In the genomic region with DNA sequence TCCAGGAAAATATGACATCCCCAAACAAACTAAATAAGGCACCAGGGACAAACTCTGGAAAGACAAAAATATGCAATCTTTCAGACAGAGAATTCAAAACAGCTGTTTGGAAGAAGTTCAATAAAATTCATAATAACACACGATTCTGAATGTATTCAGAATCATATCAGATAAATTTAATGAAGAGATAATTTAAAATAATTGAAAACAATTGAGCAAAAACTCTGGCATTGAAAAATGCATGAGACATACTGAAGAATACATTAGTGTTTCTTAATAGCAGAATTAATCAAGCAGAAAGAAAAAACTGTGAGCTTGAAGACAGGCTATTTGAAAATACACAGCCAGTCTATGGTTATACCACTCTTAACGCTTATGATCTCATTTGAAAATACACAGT, we compare ENCODE assay signal across 25 cellular contexts.
"Had no signal": no experiment of that assay in that cellular context is flagged by ENCODE, and none has a peak within 500 bp of the region (broad histone marks: within the 10 kb centered on the region; RNA-seq: fewer than 3 reads in every experiment).

No MANE protein-coding gene starts in this region.

- ATAC-seq: stimulated activated effector memory CD8-positive, alpha-beta T cell treated with anti-CD3 and anti-CD28 coated beads, Interleukin-12 subunit alpha, Interleukin-12 subunit beta, amount 100 ng/mL, for 72 hours; stimulated activated naive CD8-positive, alpha-beta T cell treated with anti-CD3 and anti-CD28 coated beads, Interleukin-15, amount 100 ng/mL, for 72 hours; stimulated activated naive CD8-positive, alpha-beta T cell treated with anti-CD3 and anti-CD28 coated beads, Interleukin-15, Interleukin-2, amounts not matched to agents 100 U/mL and 50 U/mL, for 24 hours had no signal

- H3K36me3 ChIP-seq: stomach, suprapubic skin, thoracic aorta, thyroid gland, tibial artery, tibial nerve, transverse colon, upper lobe of left lung, upper lobe of right lung, uterus, vagina had no signal

- DNase-seq: stimulated activated CD4-positive, alpha-beta T cell treated with anti-CD3 and anti-CD28 coated beads, Interleukin-2, amount 100 ng/mL, for 48 hours; stimulated activated CD4-positive, alpha-beta T cell treated with anti-CD3 and anti-CD28 coated beads, Interleukin-4, amount 100 ng/mL, for 1 hour; stimulated activated CD4-positive, alpha-beta T cell treated with anti-CD3 and anti-CD28 coated beads, Interleukin-4, amount 100 ng/mL, for 24 hours; stimulated activated CD4-positive, alpha-beta T cell treated with anti-CD3 and anti-CD28 coated beads, Interleukin-4, amount 100 ng/mL, for 4 hours; stimulated activated CD8-positive, alpha-beta memory T cell treated with anti-CD3 and anti-CD28 coated beads, Interleukin-4, amount 100 ng/mL, for 48 hours; stimulated activated naive B cell treated with anti-CD40 and anti-IgM and Interleukin-4, amounts not matched to agents 10 μg/mL and 1 μg/mL and 100 μg/mL, for 72 hours; stimulated activated naive CD4-positive, alpha-beta T cell; stimulated activated naive CD4-positive, alpha-beta T cell treated with Interleukin-2 at 50 U/mL for 16 hours; stimulated activated naive CD8-positive, alpha-beta T cell treated with anti-CD3 and anti-CD28 coated beads, Interleukin-15, amount 100 ng/mL, for 72 hours; stimulated activated naive CD8-positive, alpha-beta T cell treated with anti-CD3 and anti-CD28 coated beads, Interleukin-15, Interleukin-2, amounts not matched to agents 100 U/mL and 50 U/mL, for 24 hours; stomach; substantia nigra; testis; thyroid gland; tibial artery; transverse colon; trophoblast cell; upper lobe of left lung; upper lobe of right lung; uterus had no signal

- H3K27ac ChIP-seq: stomach, suprapubic skin, testis, thoracic aorta, thyroid gland, tibial artery, tibial nerve, transverse colon, upper lobe of left lung, upper lobe of right lung, uterus, vagina had no signal

- H3K9me3 ChIP-seq: suprapubic skin, testis, thoracic aorta, thyroid gland, tibial artery, tibial nerve, transverse colon, upper lobe of left lung, uterus, vagina had no signal

- H3K4me3 ChIP-seq: stomach, suprapubic skin, testis, thoracic aorta, thyroid gland, tibial artery, tibial nerve, transverse colon, upper lobe of left lung, upper lobe of right lung, uterus, vagina had no signal

- H3K27me3 ChIP-seq: stomach, suprapubic skin, testis, thyroid gland, tibial artery, tibial nerve, transverse colon, upper lobe of left lung, upper lobe of right lung, uterus, vagina had no signal

- H3K4me1 ChIP-seq: stomach, suprapubic skin, testis, thyroid gland, tibial artery, tibial nerve, transverse colon, upper lobe of left lung, upper lobe of right lung, uterus, vagina had no signal
